8 cellular contexts compared by ENCODE assay signal in the genomic region with DNA sequence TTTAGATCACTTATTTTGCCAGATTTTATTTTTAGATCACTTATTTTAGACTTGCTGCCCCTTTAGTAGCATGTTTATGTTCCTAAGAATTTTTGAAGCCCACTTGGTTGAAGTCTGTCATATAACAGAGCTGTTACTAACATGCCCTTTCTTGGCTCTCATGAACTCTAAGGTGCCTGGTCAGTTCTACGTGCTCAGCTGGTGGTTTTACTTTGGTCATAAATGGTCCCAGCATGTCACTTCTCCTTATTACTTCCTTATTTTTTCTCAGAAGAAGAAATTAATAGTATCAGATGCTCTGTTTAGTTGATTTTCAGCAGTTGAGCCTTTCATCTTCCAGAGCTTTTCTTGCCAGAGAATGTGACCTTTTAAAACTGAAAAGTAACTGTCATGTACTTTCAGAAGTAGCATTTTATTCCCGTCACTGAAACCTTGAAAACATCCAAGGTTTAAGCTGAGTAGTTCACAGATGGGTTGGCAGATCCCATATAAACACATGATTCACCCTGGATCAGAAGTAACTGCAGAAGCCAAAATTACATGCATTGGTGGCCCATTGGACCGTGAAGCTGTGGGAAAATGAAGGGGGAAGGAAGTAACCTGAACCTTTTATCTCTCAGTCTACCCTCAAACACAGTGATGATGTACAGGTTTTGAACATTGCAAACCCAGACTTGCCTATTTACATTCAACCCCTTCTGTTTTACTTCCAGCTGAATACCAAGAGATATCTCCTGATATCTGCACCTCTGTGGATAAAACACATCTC. TPM values are rescaled to one million over a fixed set of nuclear protein-coding genes. Genes with fewer than 3 reads are reported as not detected.
DNase-seq lines count a peak whose midpoint lies in the region; ATAC-seq, FAIRE-seq and TF ChIP-seq lines count a peak whose summit lies in the region.

No MANE protein-coding gene starts in this region.

- no peak overlapping the region for H3K4me3 ChIP-seq in GM06990 (replicated peaks; ENCODE audit: low read depth, low read length)
- no peak overlapping the region for H3K4me3 ChIP-seq in kidney (ENCODE audit: low read length in 2 of 2)

- H3K9me3 ChIP-seq in kidney (ENCODE audit: control insufficient read depth in 1 of 2, low read length in 2 of 2), result no peaks in the 10 kb centered on the region

- H3K27me3 ChIP-seq in GM06990 (replicated peaks; ENCODE audit: control insufficient read depth, insufficient read depth, low read length), result no peaks in the 10 kb centered on the region

- H3K4me1 ChIP-seq in kidney (ENCODE audit: control insufficient read depth in 1 of 2, insufficient read depth in 1 of 2, low read depth in 1 of 2, low read length in 2 of 2), result no peaks in the 10 kb centered on the region

- ATAC-seq in HG02610 (IDR thresholded peaks at IDR 0.05; ENCODE audit: unreplicated experiment), result peak; percentile 70
- no peak for ATAC-seq in HG03469 (IDR thresholded peaks at IDR 0.05; ENCODE audit: unreplicated experiment)

- H3K9ac ChIP-seq in kidney (ENCODE audit: low read length in 2 of 2), result no peak overlapping the region

- H3K27ac ChIP-seq in kidney (ENCODE audit: low read depth in 2 of 2, low read length in 2 of 2), result peak overlapping the region in 1 of 2 donors; percentile 8

- intact Hi-C loops in kidney (cut with DNase I), result no loop called here

- TF ChIP-seq CTCF in GM06990 (IDR thresholded peaks at IDR 0.05; ENCODE audit: insufficient read depth, low read length, poor library complexity, severe bottlenecking), result no peak
- no peak for TF ChIP-seq CTCF in kidney (IDR thresholded peaks at IDR 0.05; ENCODE audit: borderline replicate concordance, extremely low read depth, insufficient read depth)

- H3K36me3 ChIP-seq in GM06990 (ENCODE audit: control insufficient read depth, insufficient read depth, low read length) (peaks cover 2% of the 10 kb centered on the region), kidney (ENCODE audit: control insufficient read depth in 1 of 2, insufficient read depth in 2 of 2, low read length in 2 of 2) (peaks cover 0 to 13% of the 10 kb centered on the region in 2 donors)

- DNase-seq in GM06990 (ENCODE audit: extremely low read depth, insufficient read length) (peak; percentile 32), RPMI7951 (ENCODE audit: low read depth) (peak; percentile 62), inferior parietal cortex (ENCODE audit: extremely low spot score) (peak; percentile 44), SK-N-DZ (ENCODE audit: low spot score) (no peak), kidney (no peak)
- DNase-seq in activated CD4-positive, alpha-beta T cell treated with anti-CD3 and anti-CD28 coated beads, Interleukin-2, amount 50 U/mL, for 1 hour, result no peak

- FAIRE-seq in kidney (lab: Jason Lieb, UNC), result no peak

RNA-seq across cellular contexts. Expression of a gene that starts 50.5 kb away (rescaled TPM):
- under 0.01 and 0.24 TPM in 2 replicates for total RNA-seq in RPMI7951 (2014; rRNA removed; shearing (Covaris generic))
- not detected in 2 replicates for polyA plus RNA-seq in SK-N-DZ (2014; cell fraction: cytosol; rRNA removed)
- not detected in 2 replicates for polyA plus RNA-seq in SK-N-DZ (2014; cell fraction: nucleus; rRNA removed)
- 2.9 TPM for total RNA-seq in kidney
- 1.3 TPM for polyA plus RNA-seq in kidney (ENCODE audit: insufficient read depth, low read depth, low replicate concordance)

Comparison
In these comparisons a context has a peak if more than half of its experiments do, and no peak if none do; other contexts are left out.
1. DNase-seq: peak in GM06990 (single experiment), RPMI7951 (single experiment) and inferior parietal cortex (single experiment); none in SK-N-DZ (single experiment), activated CD4-positive, alpha-beta T cell treated with anti-CD3 and anti-CD28 coated beads, Interleukin-2, amount 50 U/mL, for 1 hour (single experiment) and kidney (single experiment).